8 cellular contexts compared by ENCODE assay signal in genomic region chr9:136671646-136672430, GRCh38. TPM values are rescaled to one million over a fixed set of nuclear protein-coding genes. Genes with fewer than 3 reads are reported as not detected.
A peak's percentile ranks its signal among the peaks of the same experiment; 100 is the strongest.
DNase-seq lines count a peak whose midpoint lies in the region; ATAC-seq and TF ChIP-seq lines count a peak whose summit lies in the region.

No MANE protein-coding gene starts in this region.

- intact Hi-C loops in activated naive CD4-positive, alpha-beta T cell treated with anti-CD3 and anti-CD28 coated beads for 36 hours (cut with micrococcal nuclease): no loop called here
- intact Hi-C loops in stomach (cut with DNase I; ENCODE audit: low total_unique reads): no loop called here

- H3K4me3 ChIP-seq in kidney epithelial cell (ENCODE audit: low read depth, low read length) (no peak overlapping the region), stomach (no peak overlapping the region)

- no peaks in the 10 kb centered on the region for H3K4me1 Mint-ChIP-seq in activated naive CD4-positive, alpha-beta T cell treated with anti-CD3 and anti-CD28 coated beads for 36 hours (ENCODE audit: low read depth)

- ATAC-seq in GM19452 (IDR thresholded peaks at IDR 0.05; ENCODE audit: unreplicated experiment): no peak

- no peak overlapping the region for H3K27ac Mint-ChIP-seq in activated naive CD4-positive, alpha-beta T cell treated with anti-CD3 and anti-CD28 coated beads for 36 hours

- CTCF ChIA-PET in activated naive CD4-positive, alpha-beta T cell treated with anti-CD3 and anti-CD28 coated beads for 36 hours (lab: Charles Lee): interaction anchor here (0.5 to 2.2 kb wide), 13 partner anchors 9 to 410 kb away, joined by 3 to 9 read pairs (median 3); partner anchors contain the start of gene EGFL7

- peaks cover 0 to 49% (median 32%) of the 10 kb centered on the region in 4 donors for H3K4me1 ChIP-seq in stomach

- H3K36me3 ChIP-seq in kidney epithelial cell (ENCODE audit: control insufficient read depth, insufficient read depth, low read length) (no peaks in the 10 kb centered on the region), stomach (peaks cover 20 to 46% (median 42%) of the 10 kb centered on the region in 4 donors)

- no peak overlapping the region for H3K4me3 Mint-ChIP-seq in activated naive CD4-positive, alpha-beta T cell treated with anti-CD3 and anti-CD28 coated beads for 36 hours

- TF ChIP-seq POLR2A in stomach (IDR thresholded peaks at IDR 0.05): no peak

- WGBS in stomach, 5 donors: 47 to 52% (median 49%) methylated on average over 9 to 27 of the region's 27 CpGs

- H3K27me3 ChIP-seq in kidney epithelial cell (ENCODE audit: control insufficient read depth, insufficient read depth, low read length): peaks cover 14% of the 10 kb centered on the region
- H3K27me3 ChIP-seq in stomach: peaks cover 0 to 50% (median 23%) of the 10 kb centered on the region in 3 donors

- no peaks in the 10 kb centered on the region for H3K9me3 Mint-ChIP-seq in activated naive CD4-positive, alpha-beta T cell treated with anti-CD3 and anti-CD28 coated beads for 36 hours

- no peaks in the 10 kb centered on the region for H3K27me3 Mint-ChIP-seq in activated naive CD4-positive, alpha-beta T cell treated with anti-CD3 and anti-CD28 coated beads for 36 hours (ENCODE audit: low read depth)

- no peaks in the 10 kb centered on the region for H3K36me3 Mint-ChIP-seq in activated naive CD4-positive, alpha-beta T cell treated with anti-CD3 and anti-CD28 coated beads for 36 hours (ENCODE audit: low read depth)

- H3K9me3 ChIP-seq in stomach: no peaks in the 10 kb centered on the region

- no peak for TF ChIP-seq EP300 in stomach (IDR thresholded peaks at IDR 0.05)

- no peak overlapping the region for H3K27ac ChIP-seq in stomach

- DNase-seq in GM03348 (ENCODE audit: low spot score): peak; percentile 82
- peak; percentile 20 to 48 for DNase-seq in NOMO-1 (lab: John Stamatoyannopoulos, UW; ENCODE audit: unreplicated experiment in 2 of 2)
- peak; percentile 38 for DNase-seq in activated naive CD4-positive, alpha-beta T cell treated with anti-CD3 and anti-CD28 coated beads for 36 hours
- DNase-seq in kidney epithelial cell (ENCODE audit: low read depth): no peak
- DNase-seq in stomach: no peak
- no peak for DNase-seq in NCI-H2029 treated with DMSO at 0.1 percent for 48 hours (lab: John Stamatoyannopoulos, UW)
- DNase-seq in NCI-H2081 treated with DMSO at 0.1 percent for 48 hours (lab: John Stamatoyannopoulos, UW): no peak

- TF ChIP-seq CTCF in kidney epithelial cell (IDR thresholded peaks at IDR 0.05; ENCODE audit: insufficient read depth, low read length, poor library complexity, severe bottlenecking) (peak; percentile 95), stomach (IDR thresholded peaks at IDR 0.05) (peak in 5 of 7 experiments; percentile 42 to 86 (median 79))

RNA-seq across cellular contexts. Expression of gene EGFL7, which starts 9.1 kb away (rescaled TPM):
- under 1 TPM; 0.25 to 0.52 TPM for total RNA-seq in activated naive CD4-positive, alpha-beta T cell treated with anti-CD3 and anti-CD28 coated beads for 36 hours
- 56.2 and 58.7 TPM in 2 replicates for total RNA-seq in kidney epithelial cell
- total RNA-seq in stomach: 1,000 to 10,000 TPM in 1 of 5 donors, 10 to 100 TPM in 4; 20.9 to 1,085 (median 42.0) TPM
- polyA plus RNA-seq in stomach: 100 to 1,000 TPM in 1 of 3 donors, 10 to 100 TPM in 2; 44.8 to 113 (median 79.2) TPM

RNA-seq across cellular contexts. Expression of gene AGPAT2, which starts 15.4 kb away (rescaled TPM):
- 1 to 10 TPM; 8.7 to 9.4 TPM for total RNA-seq in activated naive CD4-positive, alpha-beta T cell treated with anti-CD3 and anti-CD28 coated beads for 36 hours
- total RNA-seq in kidney epithelial cell (72.9 and 81.2 TPM in 2 replicates), stomach (100 to 1,000 TPM in 2 of 5 donors, 10 to 100 TPM in 3; 49.6 to 135 (median 68.8) TPM)
- 10 to 100 TPM; 32.7 to 88.7 (median 75.1) TPM for polyA plus RNA-seq in stomach

RNA-seq across cellular contexts. Expression of gene DIPK1B, which starts 40.5 kb away (rescaled TPM):
- under 1 TPM in 1 of 2 experiments, not detected in 1; 0.10 TPM for total RNA-seq in activated naive CD4-positive, alpha-beta T cell treated with anti-CD3 and anti-CD28 coated beads for 36 hours
- total RNA-seq in kidney epithelial cell (17.1 and 27.0 TPM in 2 replicates), stomach (10 to 100 TPM in 1 of 5 donors, 1 to 10 TPM in 2, under 1 TPM in 1, not detected in 1; 0.45 to 10.4 (median 5.8) TPM)
- polyA plus RNA-seq in stomach: 1 to 10 TPM; 1.6 to 4.7 (median 4.0) TPM

Comparison
In these comparisons a context has a peak if more than half of its experiments do, and no peak if none do; other contexts are left out.
1. DNase-seq: peak in GM03348 (single experiment), NOMO-1 (2 of 2) and activated naive CD4-positive, alpha-beta T cell treated with anti-CD3 and anti-CD28 coated beads for 36 hours (single experiment); none in kidney epithelial cell (single experiment), stomach (single experiment), NCI-H2029 treated with DMSO at 0.1 percent for 48 hours (single experiment) and NCI-H2081 treated with DMSO at 0.1 percent for 48 hours (single experiment).
2. RNA of gene EGFL7, which starts 9.1 kb away (total RNA-seq): 56.2 to 58.7 TPM in kidney epithelial cell and 20.9 to 1,085 TPM in stomach; 0.25 to 0.52 TPM in activated naive CD4-positive, alpha-beta T cell treated with anti-CD3 and anti-CD28 coated beads for 36 hours; every median in the first group is over 10 times any median in the second.